Comparison of ENCODE assay signal across 8 cellular contexts in the genomic region with DNA sequence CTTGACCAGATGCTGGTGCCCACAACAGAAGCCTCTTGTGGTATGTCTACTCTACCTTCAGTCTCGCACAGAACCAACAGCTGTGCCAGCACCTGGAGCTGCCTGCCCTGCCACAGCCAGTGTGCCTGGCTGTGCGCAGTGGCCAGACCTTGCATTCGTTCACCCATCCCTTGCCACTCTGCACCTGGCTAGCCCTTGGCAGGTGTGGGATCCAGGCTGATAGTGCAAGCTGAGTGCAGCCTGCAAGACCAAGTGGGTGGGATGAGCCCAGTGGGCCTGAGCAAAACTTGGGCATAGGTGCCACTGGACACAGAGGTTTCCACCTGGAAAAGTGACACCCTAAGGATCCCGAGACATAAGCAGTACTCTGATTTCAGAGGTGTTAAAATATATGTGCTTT.
"Had no signal": no experiment of that assay in that cellular context is flagged by ENCODE, and none has a peak within 500 bp of the region (broad histone marks: within the 10 kb centered on the region; RNA-seq: fewer than 3 reads in every experiment).

No MANE protein-coding gene starts in this region.

- FAIRE-seq: HepG2, K562 had no signal

- H3K27ac Mint-ChIP-seq: H9, IgD-negative memory B cell had no signal

- H3K9ac ChIP-seq: GM23248 had no signal

- H3K27ac ChIP-seq: GM23248, HL-60 had no signal

- H3K36me3 Mint-ChIP-seq: IgD-negative memory B cell had no signal

- H3K4me3 Mint-ChIP-seq: H9, IgD-negative memory B cell had no signal

- H3K4me3 ChIP-seq: GM23248, K562 had no signal

- DNase-seq: GM23248, GOT3, H9, HCEC 1CT had no signal

- H3K27me3 Mint-ChIP-seq: IgD-negative memory B cell had no signal

- ATAC-seq: HepG2, K562 had no signal

- H2AFZ ChIP-seq: GM23248 had no signal

- H3K9me3 Mint-ChIP-seq: H9 had no signal
